ENCODE assay signal across 10 cellular contexts in genomic region chr14:105418269-105419054, GRCh38. TPM values are rescaled to one million over a fixed set of nuclear protein-coding genes. Genes with fewer than 3 reads are reported as not detected.
DNase-seq lines count a peak whose midpoint lies in the region; ATAC-seq and TF ChIP-seq lines count a peak whose summit lies in the region.
"Had no signal": no experiment of that assay in that cellular context is flagged by ENCODE, and none has a peak within 500 bp of the region (broad histone marks: within the 10 kb centered on the region; RNA-seq: fewer than 3 reads in every experiment).

No MANE protein-coding gene starts in this region.

- H3K36me3 ChIP-seq in HEK293 (ENCODE audit: control insufficient read depth in 2 of 2, insufficient read depth in 1 of 2, low read length in 2 of 2) (peaks cover 4 to 18% of the 10 kb centered on the region in 2 experiments; a peak in 2 of 3 replicates), mesodermal cell (ENCODE audit: control insufficient read depth, insufficient read depth, low read length) (peaks cover 9% of the 10 kb centered on the region)
- no peaks in the 10 kb centered on the region for H3K36me3 ChIP-seq in effector memory CD4-positive, alpha-beta T cell (ENCODE audit: control insufficient read depth, insufficient read depth, low read length)

- POLR2A ChIA-PET in AG04450 (lab: Yijun Ruan, JAX) (no interaction called here), HEK293 (lab: Yijun Ruan, JAX) (no interaction called here)

- CTCF ChIA-PET in AG04450 (lab: Charles Lee), result interaction anchor here (1.3 to 1.4 kb wide), 2 partner anchors 48 to 62 kb away, joined by 4 to 5 read pairs; no protein-coding TSS in a partner anchor
- CTCF ChIA-PET in HEK293 (lab: Yijun Ruan, JAX), result interaction anchor here (1.3 kb wide), 1 partner anchor 71 kb away, joined by 4 read pairs; no protein-coding TSS in a partner anchor

- H3K4me3 Mint-ChIP-seq in activated naive CD8-positive, alpha-beta T cell treated with anti-CD3 and anti-CD28 coated beads, Interleukin-2, amount 50 U/mL, for 24 hours, result peak overlapping the region; percentile 71

- H3K27ac Mint-ChIP-seq in activated naive CD8-positive, alpha-beta T cell treated with anti-CD3 and anti-CD28 coated beads, Interleukin-2, amount 50 U/mL, for 24 hours, result no peak overlapping the region

- H3K27me3 Mint-ChIP-seq in activated naive CD8-positive, alpha-beta T cell treated with anti-CD3 and anti-CD28 coated beads, Interleukin-2, amount 50 U/mL, for 24 hours, result peaks cover under 1% of the 10 kb centered on the region

- no peaks in the 10 kb centered on the region for H3K27me3 ChIP-seq in AG04450 (ENCODE audit: control insufficient read depth, insufficient read depth, low read length)
- H3K27me3 ChIP-seq in effector memory CD4-positive, alpha-beta T cell (replicated peaks; ENCODE audit: control insufficient read depth, insufficient read depth, low read length, poor library complexity, severe bottlenecking), result no peaks in the 10 kb centered on the region

- H3K9me3 Mint-ChIP-seq in activated naive CD8-positive, alpha-beta T cell treated with anti-CD3 and anti-CD28 coated beads, Interleukin-2, amount 50 U/mL, for 24 hours, result no peaks in the 10 kb centered on the region

- ATAC-seq in activated naive CD8-positive, alpha-beta T cell treated with anti-CD3 and anti-CD28 coated beads, Interleukin-2, amount 50 U/mL, for 24 hours, result no peak
- no peak for ATAC-seq in GM21717 (IDR thresholded peaks at IDR 0.05; ENCODE audit: unreplicated experiment)
- ATAC-seq in HG03159 (IDR thresholded peaks at IDR 0.05; ENCODE audit: unreplicated experiment), result no peak

- H3K36me3 Mint-ChIP-seq in activated naive CD8-positive, alpha-beta T cell treated with anti-CD3 and anti-CD28 coated beads, Interleukin-2, amount 50 U/mL, for 24 hours (ENCODE audit: low read depth), result peaks cover 14% of the 10 kb centered on the region

- H3K9me3 ChIP-seq in AG04450 (ENCODE audit: control insufficient read depth, insufficient read depth, low read length) (no peaks in the 10 kb centered on the region; the same call in 1 of the 2 replicates), HEK293 (ENCODE audit: control insufficient read depth, insufficient read depth, low read depth, low read length) (no peaks in the 10 kb centered on the region), mesodermal cell (ENCODE audit: control insufficient read depth, low read length) (no peaks in the 10 kb centered on the region)
- no peaks in the 10 kb centered on the region for H3K9me3 ChIP-seq in effector memory CD4-positive, alpha-beta T cell (ENCODE audit: control insufficient read depth, low read length)

- peaks cover 26% of the 10 kb centered on the region for H3K4me1 Mint-ChIP-seq in activated naive CD8-positive, alpha-beta T cell treated with anti-CD3 and anti-CD28 coated beads, Interleukin-2, amount 50 U/mL, for 24 hours

- H3K4me1 ChIP-seq in HEK293 (ENCODE audit: control insufficient read depth, insufficient read depth, low read length) (peaks cover 10% of the 10 kb centered on the region), mesodermal cell (ENCODE audit: control insufficient read depth, insufficient read depth, low read length, poor library complexity, severe bottlenecking) (peaks cover 13% of the 10 kb centered on the region)
- H3K4me1 ChIP-seq in effector memory CD4-positive, alpha-beta T cell (ENCODE audit: control insufficient read depth, insufficient read depth, low read length, poor library complexity, severe bottlenecking), result peaks cover 29% of the 10 kb centered on the region

- TF ChIP-seq CTCF in AG04450 (IDR thresholded peaks at IDR 0.05; ENCODE audit: low read depth, low read length), result no peak
- TF ChIP-seq CTCF in HEK293 (tag by site-specific recombination; IDR thresholded peaks at IDR 0.05), result no peak

- WGBS in mesodermal cell (ENCODE audit: insufficient coverage in 2 of 2), 2 experiments, result 91 to 96% methylated on average over 13 to 14 of the region's 15 CpGs

- DNase-seq in AG04450 (ENCODE audit: low read depth, low spot score), result no peak
- DNase-seq in activated naive CD8-positive, alpha-beta T cell treated with anti-CD3 and anti-CD28 coated beads, Interleukin-2, amount 50 U/mL, for 24 hours, result no peak
- DNase-seq in cortex of kidney (lab: John Stamatoyannopoulos, UW), result no peak
- DNase-seq in effector memory CD4-positive, alpha-beta T cell, result no peak
- DNase-seq: HCEC 1CT, NCI-H1417 treated with DMSO at 0.1 percent for 48 hours had no signal

- H3K27ac ChIP-seq in AG04450 (ENCODE audit: low read depth, low read length) (no peak overlapping the region), HEK293 (ENCODE audit: extremely low read depth, low read depth, low read length) (no peak overlapping the region), mesodermal cell (ENCODE audit: low read depth, low read length, severe bottlenecking) (no peak overlapping the region)
- no peak overlapping the region for H3K27ac ChIP-seq in effector memory CD4-positive, alpha-beta T cell (ENCODE audit: insufficient read depth, low read length, poor library complexity, severe bottlenecking)

- peak overlapping the region; percentile 80 for H3K4me3 ChIP-seq in AG04450 (ENCODE audit: low read depth, low read length)
- no peak overlapping the region for H3K4me3 ChIP-seq in HEK293 (ENCODE audit: low read depth, low read length)
- peak overlapping the region; percentile 55 for H3K4me3 ChIP-seq in mesodermal cell (ENCODE audit: extremely low read depth, insufficient read depth, low read length, poor library complexity, severe bottlenecking)
- H3K4me3 ChIP-seq in effector memory CD4-positive, alpha-beta T cell (ENCODE audit: insufficient read depth, low read depth, low read length, poor library complexity, severe bottlenecking), result no peak overlapping the region

TF ChIP-seq in HEK293, 187 proteins besides CTCF, POLR2A, EP300 and RAD21:
- TF ChIP-seq ZNF488 (tag by site-specific recombination; IDR thresholded peaks at IDR 0.05) (no peak), ZNF600 (tag by site-specific recombination; IDR thresholded peaks at IDR 0.05) (peak; percentile 37; the same call in 1 of the 2 replicates), BCL11B (tag by site-specific recombination; IDR thresholded peaks at IDR 0.05; ENCODE audit: low read depth) (0 out of 2 replicates have a peak, but pooled peaks have one; percentile 3), ZNF449 (tag by site-specific recombination; IDR thresholded peaks at IDR 0.05) (peak; percentile 94)

RNA-seq across cellular contexts. Expression of gene MTA1, which starts 1.2 kb away (rescaled TPM):
- 36.0 and 48.0 TPM in 2 replicates for polyA plus RNA-seq in AG04450 (2011; rRNA removed)
- polyA minus RNA-seq in AG04450 (2011; rRNA and poly(A)+ RNA removed), result 43.6 and 52.1 TPM in 2 replicates
- polyA plus RNA-seq in mesodermal cell (2013, experiment 1 of 2), result 127 TPM
- 124 TPM for polyA plus RNA-seq in mesodermal cell (2013, experiment 2 of 2)

RNA-seq across cellular contexts. Expression of gene TEX22, which starts 20.1 kb away (rescaled TPM):
- 0.05 and 0.14 TPM in 2 replicates for polyA plus RNA-seq in AG04450 (2011; rRNA removed)
- 0.14 and 0.39 TPM in 2 replicates for polyA minus RNA-seq in AG04450 (2011; rRNA and poly(A)+ RNA removed)
- 0.29 TPM for polyA plus RNA-seq in mesodermal cell (2013, experiment 1 of 2)
- polyA plus RNA-seq in mesodermal cell (2013, experiment 2 of 2), result 0.35 TPM

RNA-seq across cellular contexts. Expression of gene CRIP2, which starts 56.2 kb away (rescaled TPM):
- polyA plus RNA-seq in AG04450 (2011; rRNA removed), result 28.2 and 43.8 TPM in 2 replicates
- 6.6 and 9.3 TPM in 2 replicates for polyA minus RNA-seq in AG04450 (2011; rRNA and poly(A)+ RNA removed)
- 108 TPM for polyA plus RNA-seq in mesodermal cell (2013, experiment 1 of 2)
- polyA plus RNA-seq in mesodermal cell (2013, experiment 2 of 2), result 76.1 TPM

Comparison
In these comparisons a context has a peak if more than half of its experiments do, and no peak if none do; other contexts are left out.
1. H3K4me3 ChIP-seq: peak in AG04450 (single experiment) and mesodermal cell (single experiment); none in HEK293 (single experiment) and effector memory CD4-positive, alpha-beta T cell (single experiment).